In genomic region chr14:92531151-92531873, GRCh38 we compare ENCODE assay signal across 9 cellular contexts. TPM values are rescaled to one million over a fixed set of nuclear protein-coding genes. Genes with fewer than 3 reads are reported as not detected.
A peak's percentile ranks its signal among the peaks of the same experiment; 100 is the strongest.
DNase-seq lines count a peak whose midpoint lies in the region; ATAC-seq, FAIRE-seq and TF ChIP-seq lines count a peak whose summit lies in the region.
"Had no signal": no experiment of that assay in that cellular context is flagged by ENCODE, and none has a peak within 500 bp of the region (broad histone marks: within the 10 kb centered on the region; RNA-seq: fewer than 3 reads in every experiment).

No MANE protein-coding gene starts in this region.

- H3K27me3 ChIP-seq in HepG2 (ENCODE audit: control insufficient read depth in 1 of 2, insufficient read depth in 2 of 2, low read length in 2 of 2): no peaks in the 10 kb centered on the region
- H3K27me3 ChIP-seq: SJCRH30 had no signal

- no peak overlapping the region for H3K27ac ChIP-seq in HepG2 (ENCODE audit: extremely low read length, insufficient read depth, low read length)
- H3K27ac ChIP-seq: SJCRH30 had no signal

- no TSS peak for BruUV-seq in HepG2 (replicated peaks; lab: Mats Ljungman, UMichigan)

- H3K9ac ChIP-seq in HepG2 (ENCODE audit: insufficient read depth, low read depth, low read length): no peak overlapping the region

- FAIRE-seq in HepG2 (lab: Jason Lieb, UNC): no peak

- in situ Hi-C loops in HepG2 (cut with HindIII; ENCODE audit: extremely low pct_ligation_motif_present, low pct_unique_long_range_greater_than_20kb): no loop called here

- H3K79me2 ChIP-seq in HepG2 (ENCODE audit: insufficient read depth, low read length): peaks cover 7% of the 10 kb centered on the region

- TF ChIP-seq EP300 in HepG2 (IDR thresholded peaks at IDR 0.05; ENCODE audit: low read depth in 2 of 2, low read length in 2 of 2) (no peak), HepG2 (CRISPR knock-in tag; IDR thresholded peaks at IDR 0.05; ENCODE audit: borderline replicate concordance) (no peak)

- CTCF ChIA-PET in HepG2 (lab: Yijun Ruan, JAX; ENCODE audit: low intra/inter-chr PET ratio, low total read pairs): no interaction called here

- intact Hi-C loops in HepG2 (cut with micrococcal nuclease; ENCODE audit: unreplicated experiment): no loop called here

- WGBS in HepG2 (ENCODE audit: low lambda C conversion rate): 97% methylated on average over 13 of the region's 14 CpGs

- TF ChIP-seq RAD21 in HepG2 (CRISPR knock-in tag; IDR thresholded peaks at IDR 0.05): no peak

- peak in 2 of 3 experiments; percentile 51 to 75 for DNase-seq in activated CD8-positive, alpha-beta memory T cell treated with anti-CD3 and anti-CD28 coated beads for 48 hours (ENCODE audit: low read depth in 2 of 3, low spot score in 2 of 3)
- DNase-seq in HepG2 (ENCODE audit: low spot score): no peak
- peak; percentile 82 to 88 for DNase-seq in stimulated activated CD8-positive, alpha-beta memory T cell treated with anti-CD3 and anti-CD28 coated beads, Interleukin-7, amount 100 ng/mL, for 48 hours (ENCODE audit: extremely low read depth in 1 of 2, low read depth in 1 of 2)
- no peak for DNase-seq in NCI-H345 treated with DMSO at 0.1 percent for 48 hours (lab: John Stamatoyannopoulos, UW; ENCODE audit: unreplicated experiment)
- no peak for DNase-seq in NCI-H2227 treated with DMSO at 0.1 percent for 48 hours (lab: John Stamatoyannopoulos, UW)
- no peak for DNase-seq in SIG-M5 treated with dmso at 0.1 percent for 504 hours (lab: John Stamatoyannopoulos, UW; ENCODE audit: unreplicated experiment)

- H3K4me1 ChIP-seq in HepG2 (ENCODE audit: insufficient read depth, low read length): peaks cover 18% of the 10 kb centered on the region
- H3K4me1 ChIP-seq: SJCRH30 had no signal

- POLR2A ChIA-PET in HepG2 (lab: Yijun Ruan, JAX): no interaction called here

- no peak overlapping the region for H3K4me2 ChIP-seq in HepG2 (ENCODE audit: low read depth, low read length)

- H3K4me3 ChIP-seq in HepG2 (replicated peaks in 1 of 3; ENCODE audit: insufficient read depth in 1 of 3, low read depth in 2 of 3, low read length in 3 of 3): no peak overlapping the region
- H3K4me3 ChIP-seq: SJCRH30 had no signal

- no peak for TF ChIP-seq POLR2A in HepG2 (IDR thresholded peaks at IDR 0.05; ENCODE audit: insufficient read depth in 1 of 2, low read depth in 2 of 2, low read length in 2 of 2)

- no peak for TF ChIP-seq CTCF in HepG2 (CRISPR knock-in tag; IDR thresholded peaks at IDR 0.05)

- peak; percentile 58 for ATAC-seq in HG02798 (IDR thresholded peaks at IDR 0.05; ENCODE audit: poor library complexity, unreplicated experiment)
- ATAC-seq in HepG2: no peak
- no peak for ATAC-seq in GM18909 (IDR thresholded peaks at IDR 0.05; ENCODE audit: poor library complexity, unreplicated experiment)

- no peak overlapping the region for H2AFZ ChIP-seq in HepG2 (ENCODE audit: low read length)

- H3K9me3 ChIP-seq in HepG2 (ENCODE audit: low read length): no peaks in the 10 kb centered on the region
- H3K9me3 ChIP-seq: SJCRH30 had no signal

- no peaks in the 10 kb centered on the region for H3K36me3 ChIP-seq in HepG2 (replicated peaks in 1 of 2; ENCODE audit: control insufficient read depth in 1 of 2, insufficient read depth in 2 of 2, low read length in 2 of 2)
- H3K36me3 ChIP-seq: SJCRH30 had no signal

- H4K20me1 ChIP-seq in HepG2 (ENCODE audit: insufficient read depth, low read length): no peaks in the 10 kb centered on the region

TF ChIP-seq in HepG2, 621 proteins besides CTCF, POLR2A, EP300 and RAD21:
- TF ChIP-seq TEF (CRISPR knock-in tag; IDR thresholded peaks at IDR 0.05): no peak
- TF ChIP-seq ZNF891 (CRISPR knock-in tag; IDR thresholded peaks at IDR 0.05): no peak
- peak; percentile 66; the same call in 1 of the 2 replicates for TF ChIP-seq ZNF564 (CRISPR knock-in tag; IDR thresholded peaks at IDR 0.05)

RNA-seq across cellular contexts. Expression of gene RIN3, which starts 17.7 kb away (rescaled TPM):
- 2.3 and 2.9 TPM in 2 replicates for total RNA-seq in HepG2 (2016; rRNA removed; fragmentation: Illumina TruSeq; extraction: Trizol)
- total RNA-seq in HepG2 (2016; cell fraction: cytosol; rRNA removed; fragmentation: Illumina TruSeq; extraction: Trizol; ENCODE audit: low read depth): 2.3 and 2.7 TPM in 2 replicates
- 2.0 and 2.8 TPM in 2 replicates for total RNA-seq in HepG2 (2016; cell fraction: insoluble cytoplasmic fraction; rRNA removed; fragmentation: Illumina TruSeq; extraction: Trizol)
- total RNA-seq in HepG2 (2016; cell fraction: membrane; rRNA removed; fragmentation: Illumina TruSeq; extraction: Trizol): 4.4 and 4.7 TPM in 2 replicates
- total RNA-seq in HepG2 (2016; cell fraction: nucleus; rRNA removed; fragmentation: Illumina TruSeq; extraction: Trizol): 5.1 and 7.2 TPM in 2 replicates
- polyA plus RNA-seq in HepG2 (2011; rRNA removed): 3.5 and 3.6 TPM in 2 replicates
- 1.6 and 2.1 TPM in 2 replicates for polyA plus RNA-seq in HepG2 (2011; cell fraction: cytosol; rRNA removed)
- polyA plus RNA-seq in HepG2 (2011; cell fraction: nucleus; rRNA removed): 7.0 TPM in 2 replicates
- polyA plus RNA-seq in HepG2 (2012): 5.6 and 6.5 TPM in 2 replicates
- polyA plus RNA-seq in HepG2 (2016; cell fraction: cytosol; fragmentation: Illumina TruSeq; extraction: Trizol; ENCODE audit: low read depth): 6.3 and 6.8 TPM in 2 replicates
- polyA plus RNA-seq in HepG2 (2016; cell fraction: insoluble cytoplasmic fraction; fragmentation: Illumina TruSeq; extraction: Trizol; ENCODE audit: low read depth): 7.0 and 10.5 TPM in 2 replicates
- polyA plus RNA-seq in HepG2 (2016; cell fraction: membrane; fragmentation: Illumina TruSeq; extraction: Trizol; ENCODE audit: low read depth): 9.8 and 10.5 TPM in 2 replicates
- 11.7 and 11.9 TPM in 2 replicates for polyA plus RNA-seq in HepG2 (2016; cell fraction: nucleus; fragmentation: Illumina TruSeq; extraction: Trizol; ENCODE audit: insufficient read depth, low read depth)
- 5.5 TPM in 1 of 2 replicates, not detected in the other for polyA minus RNA-seq in HepG2 (2011; rRNA and poly(A)+ RNA removed; ENCODE audit: low replicate concordance)
- 4.6 and 4.9 TPM in 2 replicates for polyA minus RNA-seq in HepG2 (2011; cell fraction: cytosol; rRNA and poly(A)+ RNA removed)
- 8.0 and 9.7 TPM in 2 replicates for polyA minus RNA-seq in HepG2 (2011; cell fraction: nucleus; rRNA and poly(A)+ RNA removed)
- total RNA-seq: SJCRH30 had no signal

Comparison
In these comparisons a context has a peak if more than half of its experiments do, and no peak if none do; other contexts are left out.
1. DNase-seq: peak in activated CD8-positive, alpha-beta memory T cell treated with anti-CD3 and anti-CD28 coated beads for 48 hours (2 of 3) and stimulated activated CD8-positive, alpha-beta memory T cell treated with anti-CD3 and anti-CD28 coated beads, Interleukin-7, amount 100 ng/mL, for 48 hours (2 of 2); none in HepG2 (single experiment), NCI-H345 treated with DMSO at 0.1 percent for 48 hours (single experiment), NCI-H2227 treated with DMSO at 0.1 percent for 48 hours (single experiment) and SIG-M5 treated with dmso at 0.1 percent for 504 hours (single experiment).